Comparison of ENCODE assay signal across 16 cellular contexts in genomic region chr5:89351232-89351631, GRCh38.
DNase-seq lines count a peak whose midpoint lies in the region; ATAC-seq and TF ChIP-seq lines count a peak whose summit lies in the region.
"Had no signal": no experiment of that assay in that cellular context is flagged by ENCODE, and none has a peak within 500 bp of the region (broad histone marks: within the 10 kb centered on the region; RNA-seq: fewer than 3 reads in every experiment).

No MANE protein-coding gene starts in this region.

- no peaks in the 10 kb centered on the region for H3K27me3 Mint-ChIP-seq in nephron progenitor cell (ENCODE audit: low read depth, poor library complexity)
- H3K27me3 Mint-ChIP-seq: memory B cell had no signal

- TF ChIP-seq CTCF in fibroblast of pulmonary artery (IDR thresholded peaks at IDR 0.05; ENCODE audit: low read length, missing control alignments) (no peak), nephron progenitor cell (IDR thresholded peaks at IDR 0.05) (no peak), ovary (IDR thresholded peaks at IDR 0.05) (no peak)

- DNase-seq in A172 (ENCODE audit: low spot score), result peak; percentile 62
- peak; percentile 28 for DNase-seq in SK-MEL-5 (ENCODE audit: low read depth, low spot score)
- peak; percentile 65 for DNase-seq in fibroblast of pulmonary artery (ENCODE audit: low read depth)
- no peak for DNase-seq in stimulated activated CD4-positive, alpha-beta T cell treated with anti-CD3 and anti-CD28 coated beads, Interleukin-4, amount 100 ng/mL, for 4 hours
- DNase-seq in SKM-1 (lab: John Stamatoyannopoulos, UW; ENCODE audit: unreplicated experiment), result no peak
- DNase-seq in nephron progenitor cell, result no peak
- DNase-seq in ovary, result no peak
- DNase-seq: activated naive CD4-positive, alpha-beta T cell treated with anti-CD3 and anti-CD28 coated beads for 36 hours; DMS 273 treated with DMSO at 0.1 percent for 48 hours; MG63; NCI-H2107; nucleus accumbens; testis had no signal

- H3K27ac Mint-ChIP-seq in nephron progenitor cell, result no peak overlapping the region
- H3K27ac Mint-ChIP-seq: activated naive CD4-positive, alpha-beta T cell treated with anti-CD3 and anti-CD28 coated beads for 36 hours; memory B cell had no signal

- H3K9me3 Mint-ChIP-seq in nephron progenitor cell, result no peaks in the 10 kb centered on the region
- H3K9me3 Mint-ChIP-seq: activated naive CD4-positive, alpha-beta T cell treated with anti-CD3 and anti-CD28 coated beads for 36 hours had no signal

- H3K36me3 ChIP-seq in ovary, result no peaks in the 10 kb centered on the region
- H3K36me3 ChIP-seq: MG63 had no signal

- H3K9me3 ChIP-seq in ovary, result no peaks in the 10 kb centered on the region
- H3K9me3 ChIP-seq: MG63, testis had no signal

- no peaks in the 10 kb centered on the region for H3K4me1 ChIP-seq in ovary (ENCODE audit: insufficient read depth)
- H3K4me1 ChIP-seq: testis had no signal

- no peaks in the 10 kb centered on the region for H3K36me3 Mint-ChIP-seq in nephron progenitor cell (ENCODE audit: low read depth)
- H3K36me3 Mint-ChIP-seq: memory B cell had no signal

- ATAC-seq in GM18868 (IDR thresholded peaks at IDR 0.05; ENCODE audit: unreplicated experiment), result peak; percentile 3

- TF ChIP-seq POLR2A in ovary (IDR thresholded peaks at IDR 0.05), result no peak

- no peaks in the 10 kb centered on the region for H3K27me3 ChIP-seq in ovary
- H3K27me3 ChIP-seq: MG63, testis had no signal

- peaks cover 9% of the 10 kb centered on the region for H3K4me1 Mint-ChIP-seq in nephron progenitor cell

- 80 to 91% (median 80%) methylated on average over 4 of the region's 4 CpGs for WGBS in ovary, 3 donors

- in situ Hi-C loops in SK-MEL-5 (cut with HindIII; ENCODE audit: low pct_unique_long_range_greater_than_20kb, low sequenced_read_pairs), result no loop called here

- no peak for TF ChIP-seq EP300 in ovary (IDR thresholded peaks at IDR 0.05)

- H3K4me3 ChIP-seq in fibroblast of pulmonary artery (replicated peaks; ENCODE audit: low read depth, low read length) (no peak overlapping the region), ovary (no peak overlapping the region)
- H3K4me3 ChIP-seq: MG63, SK-N-MC, testis had no signal

- H3K27ac ChIP-seq in ovary, result no peak overlapping the region
- H3K27ac ChIP-seq: SK-N-MC, testis had no signal

- intact Hi-C loops in ovary (cut with DNase I), result no loop called here

- H3K4me3 Mint-ChIP-seq in nephron progenitor cell, result no peak overlapping the region
- H3K4me3 Mint-ChIP-seq: activated naive CD4-positive, alpha-beta T cell treated with anti-CD3 and anti-CD28 coated beads for 36 hours; memory B cell had no signal

Comparison
In these comparisons a context has a peak if more than half of its experiments do, and no peak if none do; other contexts are left out.
1. DNase-seq: peak in A172 (single experiment), SK-MEL-5 (single experiment) and fibroblast of pulmonary artery (single experiment); none in stimulated activated CD4-positive, alpha-beta T cell treated with anti-CD3 and anti-CD28 coated beads, Interleukin-4, amount 100 ng/mL, for 4 hours (0 of 2), SKM-1 (single experiment), nephron progenitor cell (single experiment) and ovary (0 of 5).